ENCODE assay signal across 10 cellular contexts in the genomic region with DNA sequence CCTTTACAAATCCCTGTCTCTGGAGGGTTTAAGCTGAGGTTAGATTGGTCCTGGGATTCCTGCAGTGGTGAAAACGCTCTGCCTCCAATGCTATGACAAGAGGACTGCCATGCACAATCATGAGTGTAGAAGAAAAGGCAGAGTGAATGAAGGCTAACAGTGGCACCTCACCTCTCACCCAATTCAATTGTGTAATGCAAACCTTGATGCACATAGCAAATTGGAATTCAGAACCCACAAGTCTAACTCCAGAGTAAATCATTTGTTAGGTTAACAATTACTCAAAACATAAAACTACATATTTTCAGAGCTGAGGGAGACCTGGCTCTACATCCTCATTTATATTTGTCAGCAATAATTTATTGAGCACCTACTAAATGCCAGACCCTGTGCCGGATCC. TPM values are rescaled to one million over a fixed set of nuclear protein-coding genes. Genes with fewer than 3 reads are reported as not detected.
A peak's percentile ranks its signal among the peaks of the same experiment; 100 is the strongest.
DNase-seq lines count a peak whose midpoint lies in the region; ATAC-seq and TF ChIP-seq lines count a peak whose summit lies in the region.
"Had no signal": no experiment of that assay in that cellular context is flagged by ENCODE, and none has a peak within 500 bp of the region (broad histone marks: within the 10 kb centered on the region; RNA-seq: fewer than 3 reads in every experiment).

No MANE protein-coding gene starts in this region.

- H3K27ac Mint-ChIP-seq in activated B cell treated with CpG ODN at 0.5 μM for 24 hours = peak overlapping the region; percentile 27
- H3K27ac Mint-ChIP-seq in stimulated activated naive CD8-positive, alpha-beta T cell treated with anti-CD3 and anti-CD28 coated beads, Interleukin-15, amount 100 ng/mL, for 72 hours = peak overlapping the region; percentile 4 to 27

- H3K4me3 Mint-ChIP-seq in activated T-cell treated with anti-CD3 and anti-CD28 coated beads, Interleukin-2, amount 50 U/mL, for 4 hours = peak overlapping the region; percentile 94
- peak overlapping the region; percentile 94 for H3K4me3 Mint-ChIP-seq in activated B cell treated with CpG ODN at 0.5 μM for 24 hours
- peak overlapping the region in 1 of 2 donors; percentile 96 for H3K4me3 Mint-ChIP-seq in stimulated activated naive CD8-positive, alpha-beta T cell treated with anti-CD3 and anti-CD28 coated beads, Interleukin-15, amount 100 ng/mL, for 72 hours

- CTCF ChIA-PET in activated B cell treated with CpG ODN at 0.5 μM for 24 hours (lab: Charles Lee) = no interaction called here

- no peak for TF ChIP-seq CTCF in activated B cell treated with CpG ODN at 0.5 μM for 24 hours (IDR thresholded peaks at IDR 0.05)

- intact Hi-C loops in activated B cell treated with CpG ODN at 0.5 μM for 24 hours (cut with micrococcal nuclease) = no loop called here

- no peak for DNase-seq in activated T-cell treated with anti-CD3 and anti-CD28 coated beads, Interleukin-2, amount 50 U/mL, for 4 hours
- no peak for DNase-seq in activated T-cell treated with anti-CD3 and anti-CD28 coated beads, Interleukin-2, amount 50 U/mL, for 1 hour
- DNase-seq in activated B cell treated with CpG ODN at 0.5 μM for 24 hours (no peak), kidney tubule cell (ENCODE audit: low spot score) (peak; percentile 74), amniotic stem cell (lab: John Stamatoyannopoulos, UW) (no peak)
- DNase-seq in stimulated activated naive CD8-positive, alpha-beta T cell treated with anti-CD3 and anti-CD28 coated beads, Interleukin-15, amount 100 ng/mL, for 72 hours = no peak
- DNase-seq in central memory CD4-positive, alpha-beta T cell = no peak
- DNase-seq: lower lobe of right lung, NCI-H2107 had no signal

- H3K9me3 Mint-ChIP-seq in activated T-cell treated with anti-CD3 and anti-CD28 coated beads, Interleukin-2, amount 50 U/mL, for 4 hours = no peaks in the 10 kb centered on the region
- H3K9me3 Mint-ChIP-seq in activated B cell treated with CpG ODN at 0.5 μM for 24 hours = no peaks in the 10 kb centered on the region
- no peaks in the 10 kb centered on the region for H3K9me3 Mint-ChIP-seq in stimulated activated naive CD8-positive, alpha-beta T cell treated with anti-CD3 and anti-CD28 coated beads, Interleukin-15, amount 100 ng/mL, for 72 hours

- H3K4me1 Mint-ChIP-seq in activated T-cell treated with anti-CD3 and anti-CD28 coated beads, Interleukin-2, amount 50 U/mL, for 4 hours (ENCODE audit: low read depth) = peaks cover 50% of the 10 kb centered on the region
- peaks cover 54% of the 10 kb centered on the region for H3K4me1 Mint-ChIP-seq in activated B cell treated with CpG ODN at 0.5 μM for 24 hours
- peaks cover 67% of the 10 kb centered on the region for H3K4me1 Mint-ChIP-seq in stimulated activated naive CD8-positive, alpha-beta T cell treated with anti-CD3 and anti-CD28 coated beads, Interleukin-15, amount 100 ng/mL, for 72 hours

- ATAC-seq in activated T-cell treated with anti-CD3 and anti-CD28 coated beads, Interleukin-2, amount 50 U/mL, for 4 hours = no peak
- ATAC-seq in activated B cell treated with CpG ODN at 0.5 μM for 24 hours (ENCODE audit: low read depth) (no peak), HG03139 (IDR thresholded peaks at IDR 0.05; ENCODE audit: unreplicated experiment) (no peak)
- no peak for ATAC-seq in stimulated activated naive CD8-positive, alpha-beta T cell treated with anti-CD3 and anti-CD28 coated beads, Interleukin-15, amount 100 ng/mL, for 72 hours

- peaks cover 11% of the 10 kb centered on the region for H3K36me3 Mint-ChIP-seq in activated T-cell treated with anti-CD3 and anti-CD28 coated beads, Interleukin-2, amount 50 U/mL, for 4 hours (ENCODE audit: insufficient read depth)
- H3K36me3 Mint-ChIP-seq in activated B cell treated with CpG ODN at 0.5 μM for 24 hours (ENCODE audit: low read depth) = peaks cover 11% of the 10 kb centered on the region

- H3K27me3 Mint-ChIP-seq in activated T-cell treated with anti-CD3 and anti-CD28 coated beads, Interleukin-2, amount 50 U/mL, for 4 hours (ENCODE audit: low read depth) = no peaks in the 10 kb centered on the region
- no peaks in the 10 kb centered on the region for H3K27me3 Mint-ChIP-seq in activated B cell treated with CpG ODN at 0.5 μM for 24 hours
- H3K27me3 Mint-ChIP-seq in stimulated activated naive CD8-positive, alpha-beta T cell treated with anti-CD3 and anti-CD28 coated beads, Interleukin-15, amount 100 ng/mL, for 72 hours = no peaks in the 10 kb centered on the region

- POLR2A ChIA-PET in activated B cell treated with CpG ODN at 0.5 μM for 24 hours (lab: Charles Lee) = interaction anchor here (1.6 to 1.8 kb wide), 2 partner anchors 10 to 13 kb away, joined by 7 to 12 read pairs; partner anchors contain the start of gene C2orf49

RNA-seq across cellular contexts. Expression of gene TGFBRAP1, which starts 1.8 kb away (rescaled TPM):
- 10 to 100 TPM; 25.1 to 27.3 (median 26.8) TPM for total RNA-seq in activated T-cell treated with anti-CD3 and anti-CD28 coated beads, Interleukin-2, amount 50 U/mL, for 4 hours
- total RNA-seq in activated B cell treated with CpG ODN at 0.5 μM for 24 hours = 25.0 and 25.2 TPM in 2 replicates

RNA-seq across cellular contexts. Expression of gene C2orf49, which starts 9.7 kb away (rescaled TPM):
- total RNA-seq in activated T-cell treated with anti-CD3 and anti-CD28 coated beads, Interleukin-2, amount 50 U/mL, for 4 hours = 10 to 100 TPM; 16.2 to 18.8 (median 18.1) TPM
- 20.0 and 23.8 TPM in 2 replicates for total RNA-seq in activated B cell treated with CpG ODN at 0.5 μM for 24 hours
